ENCODE assay signal across 1 cellular context in genomic region chr6:43989556-43990248, GRCh38.
A peak's percentile ranks its signal among the peaks of the same experiment; 100 is the strongest.
TF ChIP-seq lines count a peak whose summit lies in the region.

No MANE protein-coding gene starts in this region.

TF ChIP-seq in HepG2, 621 proteins besides CTCF, POLR2A, EP300 and RAD21 (continued from another document and continues in another):
- TF ChIP-seq ZBTB40 (IDR thresholded peaks at IDR 0.05): no peak
- peak; percentile 42; the same call in 1 of the 2 replicates for TF ChIP-seq ZBTB40 (CRISPR knock-in tag; IDR thresholded peaks at IDR 0.05)
- no peak for TF ChIP-seq ZNF337 (CRISPR knock-in tag; IDR thresholded peaks at IDR 0.05; ENCODE audit: borderline replicate concordance, low read depth)
- no peak for TF ChIP-seq PHF8 (CRISPR knock-in tag; IDR thresholded peaks at IDR 0.05)
- TF ChIP-seq CSRNP2 (CRISPR knock-in tag; conservative IDR thresholded peaks at IDR 0.05; ENCODE audit: low read depth): no peak
- no peak for TF ChIP-seq CENPT (CRISPR knock-in tag; IDR thresholded peaks at IDR 0.05; ENCODE audit: low read depth)
- TF ChIP-seq GLI4 (CRISPR knock-in tag; IDR thresholded peaks at IDR 0.05; ENCODE audit: borderline replicate concordance): no peak; the same call in 1 of the 2 replicates
- TF ChIP-seq MTF2 (CRISPR knock-in tag; IDR thresholded peaks at IDR 0.05; ENCODE audit: borderline replicate concordance): no peak
- no peak for TF ChIP-seq ZNF230 (CRISPR knock-in tag; IDR thresholded peaks at IDR 0.05)
- no peak for TF ChIP-seq ZNF775 (CRISPR knock-in tag; IDR thresholded peaks at IDR 0.05; ENCODE audit: borderline replicate concordance)
- 0 out of 2 replicates have a peak, but pooled peaks have one; percentile 31 for TF ChIP-seq ZNF501 (CRISPR knock-in tag; IDR thresholded peaks at IDR 0.05)
- no peak for TF ChIP-seq MXD4 (CRISPR knock-in tag; IDR thresholded peaks at IDR 0.05)
- TF ChIP-seq SKI (IDR thresholded peaks at IDR 0.05; ENCODE audit: partially characterized antibody): no peak
- TF ChIP-seq NR0B2 (CRISPR knock-in tag; IDR thresholded peaks at IDR 0.05): no peak
- no peak for TF ChIP-seq CCAR2 (optimal IDR thresholded peaks at IDR 0.05; ENCODE audit: low read depth, low read length)
- TF ChIP-seq ZNF20 (CRISPR knock-in tag; IDR thresholded peaks at IDR 0.05): no peak
- no peak for TF ChIP-seq GMEB1 (CRISPR knock-in tag; IDR thresholded peaks at IDR 0.05; ENCODE audit: borderline replicate concordance)
- no peak for TF ChIP-seq YY1 (IDR thresholded peaks at IDR 0.05; ENCODE audit: insufficient read depth, insufficient replicate concordance, low read depth, low read length)
- no peak for TF ChIP-seq ZNF3 (CRISPR knock-in tag; IDR thresholded peaks at IDR 0.05)
- no peak for TF ChIP-seq ZNF468 (CRISPR knock-in tag; IDR thresholded peaks at IDR 0.05)
- no peak for TF ChIP-seq SRSF1 (optimal IDR thresholded peaks at IDR 0.05; ENCODE audit: low read depth, low read length)
- peak; percentile 57 for TF ChIP-seq MAX (IDR thresholded peaks at IDR 0.05)
- 0 out of 2 replicates have a peak, but pooled peaks have one; percentile 0 for TF ChIP-seq MTERF4 (CRISPR knock-in tag; IDR thresholded peaks at IDR 0.05)
- no peak for TF ChIP-seq MYC (CRISPR knock-in tag; IDR thresholded peaks at IDR 0.05; ENCODE audit: borderline replicate concordance)
- no peak for TF ChIP-seq HIC2 (CRISPR knock-in tag; IDR thresholded peaks at IDR 0.05; ENCODE audit: low read depth)
- no peak for TF ChIP-seq ZNF12 (CRISPR knock-in tag; IDR thresholded peaks at IDR 0.05)
- TF ChIP-seq HIVEP1 (CRISPR knock-in tag; IDR thresholded peaks at IDR 0.05): no peak
- TF ChIP-seq TBX3 (IDR thresholded peaks at IDR 0.05; ENCODE audit: borderline replicate concordance): no peak
- TF ChIP-seq SIN3A (IDR thresholded peaks at IDR 0.05; ENCODE audit: borderline replicate concordance, low read depth, low read length): no peak
- TF ChIP-seq ZBTB10 (CRISPR knock-in tag; IDR thresholded peaks at IDR 0.05; ENCODE audit: borderline replicate concordance): no peak
- TF ChIP-seq KDM4B (CRISPR knock-in tag; IDR thresholded peaks at IDR 0.05): no peak
- no peak for TF ChIP-seq ZNF441 (CRISPR knock-in tag; IDR thresholded peaks at IDR 0.05; ENCODE audit: borderline replicate concordance)
- TF ChIP-seq ZNF761 (CRISPR knock-in tag; conservative IDR thresholded peaks at IDR 0.05): no peak; the same call in 1 of the 2 replicates
- no peak for TF ChIP-seq ZFP82 (CRISPR knock-in tag; IDR thresholded peaks at IDR 0.05; ENCODE audit: borderline replicate concordance)
- TF ChIP-seq PRDM4 (CRISPR knock-in tag; IDR thresholded peaks at IDR 0.05; ENCODE audit: borderline replicate concordance): no peak
- 0 out of 2 replicates have a peak, but pooled peaks have one; percentile 30 for TF ChIP-seq RELA (CRISPR knock-in tag; IDR thresholded peaks at IDR 0.05)
- TF ChIP-seq SNRNP70 (IDR thresholded peaks at IDR 0.05; ENCODE audit: low read depth, low read length): no peak
